In the genomic region with DNA sequence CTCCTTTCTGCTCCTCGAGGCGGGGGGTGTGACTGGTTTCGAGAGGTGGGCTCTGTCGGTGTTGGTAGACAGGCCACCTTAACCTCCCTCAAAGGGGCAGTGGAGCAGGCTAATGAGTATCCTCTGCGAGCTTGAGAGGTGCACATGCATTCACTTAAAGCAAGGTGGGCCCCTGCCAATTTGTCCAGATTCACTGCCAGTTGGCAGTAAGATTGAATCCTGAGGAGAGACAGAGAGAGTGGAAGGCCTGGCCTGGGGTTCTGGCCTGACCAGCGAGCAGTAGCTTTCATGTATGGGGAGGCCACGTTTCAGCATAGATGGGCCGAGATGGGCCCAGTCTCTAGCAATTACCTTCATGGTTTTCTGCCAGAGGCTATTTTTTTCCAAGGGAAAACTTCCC, we compare ENCODE assay signal across 22 cellular contexts.
DNase-seq lines count a peak whose midpoint lies in the region; ATAC-seq, FAIRE-seq and TF ChIP-seq lines count a peak whose summit lies in the region.
"Had no signal": no experiment of that assay in that cellular context is flagged by ENCODE, and none has a peak within 500 bp of the region (broad histone marks: within the 10 kb centered on the region; RNA-seq: fewer than 3 reads in every experiment).

No MANE protein-coding gene starts in this region.

- peaks cover 6% of the 10 kb centered on the region for H3K9me3 Mint-ChIP-seq in astrocyte (ENCODE audit: unreplicated experiment)
- H3K9me3 Mint-ChIP-seq: activated naive CD4-positive, alpha-beta T cell treated with anti-CD3 and anti-CD28 coated beads for 36 hours; dendritic cell treated with granulocyte-macrophage colony-stimulating factor and Interleukin-4, amounts not matched to agents 40 ng/mL and 50 ng/mL, for 4 days; type B pancreatic cell had no signal

- peak; percentile 28 for DNase-seq in AG08395 (ENCODE audit: low spot score)
- DNase-seq in astrocyte (ENCODE audit: low read depth) = no peak
- DNase-seq in OCI-M2 (lab: John Stamatoyannopoulos, UW; ENCODE audit: unreplicated experiment) = no peak
- DNase-seq in colonic mucosa = no peak
- DNase-seq in cerebellar cortex (ENCODE audit: low spot score) = no peak
- DNase-seq: activated CD4-positive, alpha-beta T cell treated with anti-CD3 and anti-CD28 coated beads, Interleukin-2, amount 50 U/mL, for 4 hours; activated naive CD4-positive, alpha-beta T cell treated with anti-CD3 and anti-CD28 coated beads for 36 hours; activated T-cell treated with anti-CD3 and anti-CD28 coated beads for 4 hours; CD8-positive, alpha-beta memory T cell; DMS79 treated with DMSO at 0.1 percent for 48 hours; GOT3; NCI-H1436 treated with DMSO at 0.1 percent for 48 hours; T-helper 1 cell had no signal

- H3K4me1 ChIP-seq in astrocyte (ENCODE audit: insufficient read depth, low read length) = peaks cover 6% of the 10 kb centered on the region
- peaks cover 2 to 28% (median 7%) of the 10 kb centered on the region in 3 donors for H3K4me1 ChIP-seq in gastroesophageal sphincter
- peaks cover 13% of the 10 kb centered on the region for H3K4me1 ChIP-seq in skeletal muscle satellite cell (ENCODE audit: control insufficient read depth, insufficient read depth, low read length)
- H3K4me1 ChIP-seq in colonic mucosa = no peaks in the 10 kb centered on the region
- H3K4me1 ChIP-seq: ascending aorta, parathyroid adenoma had no signal

- WGBS in gastroesophageal sphincter (ENCODE audit: low coverage in 1 of 2), 2 donors = 32 to 83% methylated on average over 1 to 2 of the region's 8 CpGs

- H4K20me1 ChIP-seq in astrocyte (ENCODE audit: insufficient read depth, low read length) = no peaks in the 10 kb centered on the region

- no peaks in the 10 kb centered on the region for H3K27me3 ChIP-seq in astrocyte (ENCODE audit: insufficient read depth, low read length)
- H3K27me3 ChIP-seq in gastroesophageal sphincter = no peaks in the 10 kb centered on the region
- H3K27me3 ChIP-seq in skeletal muscle satellite cell (ENCODE audit: control insufficient read depth, insufficient read depth, low read length) = no peaks in the 10 kb centered on the region
- H3K27me3 ChIP-seq in colonic mucosa = no peaks in the 10 kb centered on the region
- H3K27me3 ChIP-seq: ascending aorta had no signal

- TF ChIP-seq CTCF in astrocyte (IDR thresholded peaks at IDR 0.05; ENCODE audit: insufficient read depth, low read depth, low read length) = no peak
- TF ChIP-seq CTCF in gastroesophageal sphincter (IDR thresholded peaks at IDR 0.05) = no peak
- TF ChIP-seq CTCF in colonic mucosa (IDR thresholded peaks at IDR 0.05) = no peak

- peak overlapping the region; percentile 60 for H3K27ac Mint-ChIP-seq in astrocyte (ENCODE audit: unreplicated experiment)
- H3K27ac Mint-ChIP-seq: activated naive CD4-positive, alpha-beta T cell treated with anti-CD3 and anti-CD28 coated beads for 36 hours; CD8-positive, alpha-beta memory T cell; dendritic cell treated with granulocyte-macrophage colony-stimulating factor and Interleukin-4, amounts not matched to agents 40 ng/mL and 50 ng/mL, for 4 days had no signal

- no peaks in the 10 kb centered on the region for H3K79me2 ChIP-seq in astrocyte (ENCODE audit: insufficient read depth, low read length)
- H3K79me2 ChIP-seq: parathyroid adenoma had no signal

- no peak for FAIRE-seq in astrocyte (lab: Jason Lieb, UNC)
- FAIRE-seq: endothelial cell of umbilical vein had no signal

- ATAC-seq in gastroesophageal sphincter = peak; percentile 32
- no peak for ATAC-seq in HG03095 (IDR thresholded peaks at IDR 0.05; ENCODE audit: unreplicated experiment)

- peaks cover 20% of the 10 kb centered on the region for H3K4me1 Mint-ChIP-seq in astrocyte (ENCODE audit: low read depth, unreplicated experiment)
- H3K4me1 Mint-ChIP-seq: CD8-positive, alpha-beta memory T cell had no signal

- H3K9me3 ChIP-seq in astrocyte (ENCODE audit: insufficient read depth, low read depth, low read length) = no peaks in the 10 kb centered on the region
- H3K9me3 ChIP-seq in gastroesophageal sphincter = no peaks in the 10 kb centered on the region
- H3K9me3 ChIP-seq in skeletal muscle satellite cell (replicated peaks; ENCODE audit: low read length) = no peaks in the 10 kb centered on the region
- no peaks in the 10 kb centered on the region for H3K9me3 ChIP-seq in colonic mucosa
- H3K9me3 ChIP-seq: ascending aorta had no signal

- no peaks in the 10 kb centered on the region for H3K36me3 Mint-ChIP-seq in astrocyte (ENCODE audit: low read depth, unreplicated experiment)
- H3K36me3 Mint-ChIP-seq: CD8-positive, alpha-beta memory T cell had no signal

- H3K36me3 ChIP-seq in astrocyte (ENCODE audit: insufficient read depth, low read length) (no peaks in the 10 kb centered on the region), gastroesophageal sphincter (no peaks in the 10 kb centered on the region), skeletal muscle satellite cell (ENCODE audit: insufficient read depth, low read length) (no peaks in the 10 kb centered on the region), colonic mucosa (no peaks in the 10 kb centered on the region)
- H3K36me3 ChIP-seq: ascending aorta had no signal

- no peak overlapping the region for H3K4me3 Mint-ChIP-seq in astrocyte (ENCODE audit: unreplicated experiment)
- H3K4me3 Mint-ChIP-seq: activated naive CD4-positive, alpha-beta T cell treated with anti-CD3 and anti-CD28 coated beads for 36 hours; CD8-positive, alpha-beta memory T cell; dendritic cell treated with granulocyte-macrophage colony-stimulating factor and Interleukin-4, amounts not matched to agents 40 ng/mL and 50 ng/mL, for 4 days; type B pancreatic cell had no signal

- no peak overlapping the region for H2AFZ ChIP-seq in astrocyte (ENCODE audit: low read depth, low read length)
- H2AFZ ChIP-seq: parathyroid adenoma had no signal

- no peak for TF ChIP-seq EP300 in gastroesophageal sphincter (IDR thresholded peaks at IDR 0.05)

- H3K4me2 ChIP-seq in astrocyte (ENCODE audit: low read length) (no peak overlapping the region), skeletal muscle satellite cell (ENCODE audit: low read length) (peak overlapping the region; percentile 40)
- H3K4me2 ChIP-seq: smooth muscle cell had no signal

- H3K27ac ChIP-seq in astrocyte (ENCODE audit: low read depth, low read length) (peak overlapping the region; percentile 45), gastroesophageal sphincter (peak overlapping the region; percentile 62 to 80 (median 78)), colonic mucosa (no peak overlapping the region)
- H3K27ac ChIP-seq: parathyroid adenoma had no signal

- H3K4me3 ChIP-seq in astrocyte (ENCODE audit: insufficient read depth, low read depth, low read length) (no peak overlapping the region), gastroesophageal sphincter (no peak overlapping the region), skeletal muscle satellite cell (ENCODE audit: low read length) (no peak overlapping the region), colonic mucosa (no peak overlapping the region)
- H3K4me3 ChIP-seq: ascending aorta, smooth muscle cell had no signal

- no peak for TF ChIP-seq POLR2A in gastroesophageal sphincter (IDR thresholded peaks at IDR 0.05)

- no peaks in the 10 kb centered on the region for H3K27me3 Mint-ChIP-seq in astrocyte (ENCODE audit: low read depth, unreplicated experiment)
- H3K27me3 Mint-ChIP-seq: dendritic cell treated with granulocyte-macrophage colony-stimulating factor and Interleukin-4, amounts not matched to agents 40 ng/mL and 50 ng/mL, for 4 days; type B pancreatic cell had no signal

- intact Hi-C loops in colonic mucosa (cut with DNase I) = no loop called here

- H3K9ac ChIP-seq in astrocyte (ENCODE audit: low read length) (peak overlapping the region; percentile 7), skeletal muscle satellite cell (ENCODE audit: low read depth, low read length) (peak overlapping the region; percentile 61), colonic mucosa (ENCODE audit: low read depth in 2 of 2, low read length in 2 of 2) (no peak overlapping the region)
- H3K9ac ChIP-seq: parathyroid adenoma had no signal

Comparison
In these comparisons a context has a peak if more than half of its experiments do, and no peak if none do; other contexts are left out.
1. H3K9ac ChIP-seq: peak in astrocyte (single experiment) and skeletal muscle satellite cell (single experiment); none in colonic mucosa (0 of 2).